1 cellular context compared by ENCODE assay signal in genomic region chr1:193059282-193060225, GRCh38.
TF ChIP-seq lines count a peak whose summit lies in the region.

Gene RO60, plus strand, starts transcription at chr1:193059612. Its CDS starts 9,443 bp downstream, at chr1:193069055.
A gene with protein sequence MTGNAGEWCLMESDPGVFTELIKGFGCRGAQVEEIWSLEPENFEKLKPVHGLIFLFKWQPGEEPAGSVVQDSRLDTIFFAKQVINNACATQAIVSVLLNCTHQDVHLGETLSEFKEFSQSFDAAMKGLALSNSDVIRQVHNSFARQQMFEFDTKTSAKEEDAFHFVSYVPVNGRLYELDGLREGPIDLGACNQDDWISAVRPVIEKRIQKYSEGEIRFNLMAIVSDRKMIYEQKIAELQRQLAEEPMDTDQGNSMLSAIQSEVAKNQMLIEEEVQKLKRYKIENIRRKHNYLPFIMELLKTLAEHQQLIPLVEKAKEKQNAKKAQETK (minus strand): TSS chr1:193059360. CDS start chr1:193059260, 100 bp downstream.

TF ChIP-seq in HepG2, 621 proteins besides CTCF, POLR2A, EP300 and RAD21 (continued from another document):
- TF ChIP-seq, protein P1, sequence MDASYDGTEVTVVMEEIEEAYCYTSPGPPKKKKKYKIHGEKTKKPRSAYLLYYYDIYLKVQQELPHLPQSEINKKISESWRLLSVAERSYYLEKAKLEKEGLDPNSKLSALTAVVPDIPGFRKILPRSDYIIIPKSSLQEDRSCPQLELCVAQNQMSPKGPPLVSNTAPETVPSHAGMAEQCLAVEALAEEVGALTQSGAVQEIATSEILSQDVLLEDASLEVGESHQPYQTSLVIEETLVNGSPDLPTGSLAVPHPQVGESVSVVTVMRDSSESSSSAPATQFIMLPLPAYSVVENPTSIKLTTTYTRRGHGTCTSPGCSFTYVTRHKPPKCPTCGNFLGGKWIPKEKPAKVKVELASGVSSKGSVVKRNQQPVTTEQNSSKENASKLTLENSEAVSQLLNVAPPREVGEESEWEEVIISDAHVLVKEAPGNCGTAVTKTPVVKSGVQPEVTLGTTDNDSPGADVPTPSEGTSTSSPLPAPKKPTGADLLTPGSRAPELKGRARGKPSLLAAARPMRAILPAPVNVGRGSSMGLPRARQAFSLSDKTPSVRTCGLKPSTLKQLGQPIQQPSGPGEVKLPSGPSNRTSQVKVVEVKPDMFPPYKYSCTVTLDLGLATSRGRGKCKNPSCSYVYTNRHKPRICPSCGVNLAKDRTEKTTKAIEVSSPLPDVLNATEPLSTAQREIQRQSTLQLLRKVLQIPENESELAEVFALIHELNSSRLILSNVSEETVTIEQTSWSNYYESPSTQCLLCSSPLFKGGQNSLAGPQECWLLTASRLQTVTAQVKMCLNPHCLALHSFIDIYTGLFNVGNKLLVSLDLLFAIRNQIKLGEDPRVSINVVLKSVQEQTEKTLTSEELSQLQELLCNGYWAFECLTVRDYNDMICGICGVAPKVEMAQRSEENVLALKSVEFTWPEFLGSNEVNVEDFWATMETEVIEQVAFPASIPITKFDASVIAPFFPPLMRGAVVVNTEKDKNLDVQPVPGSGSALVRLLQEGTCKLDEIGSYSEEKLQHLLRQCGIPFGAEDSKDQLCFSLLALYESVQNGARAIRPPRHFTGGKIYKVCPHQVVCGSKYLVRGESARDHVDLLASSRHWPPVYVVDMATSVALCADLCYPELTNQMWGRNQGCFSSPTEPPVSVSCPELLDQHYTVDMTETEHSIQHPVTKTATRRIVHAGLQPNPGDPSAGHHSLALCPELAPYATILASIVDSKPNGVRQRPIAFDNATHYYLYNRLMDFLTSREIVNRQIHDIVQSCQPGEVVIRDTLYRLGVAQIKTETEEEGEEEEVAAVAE (CRISPR knock-in tag; IDR thresholded peaks at IDR 0.05; ENCODE audit: borderline replicate concordance) = peak; percentile 89; the same call in 1 of the 2 replicates
- TF ChIP-seq ZNF768 (CRISPR knock-in tag; IDR thresholded peaks at IDR 0.05) (no peak; the same call in 1 of the 2 replicates), ZMYM2 (CRISPR knock-in tag; IDR thresholded peaks at IDR 0.05) (peak; percentile 67; the same call in 1 of the 2 replicates), ATRX (CRISPR knock-in tag; IDR thresholded peaks at IDR 0.05; ENCODE audit: borderline replicate concordance) (no peak), ZFAT (CRISPR knock-in tag; conservative IDR thresholded peaks at IDR 0.05) (no peak; the same call in 1 of the 2 replicates), PHF20 (CRISPR knock-in tag; IDR thresholded peaks at IDR 0.05) (peak; percentile 94), ZNF850 (CRISPR knock-in tag; conservative IDR thresholded peaks at IDR 0.05) (no peak), MED8 (CRISPR knock-in tag; IDR thresholded peaks at IDR 0.05; ENCODE audit: insufficient replicate concordance) (peak; percentile 28), HDAC1 (CRISPR knock-in tag; IDR thresholded peaks at IDR 0.05) (peak; percentile 95), NFKBIZ (CRISPR knock-in tag; IDR thresholded peaks at IDR 0.05) (peak; percentile 80), ZSCAN12 (CRISPR knock-in tag; IDR thresholded peaks at IDR 0.05) (0 out of 2 replicates have a peak, but pooled peaks have one; percentile 54), ZBTB20 (CRISPR knock-in tag; IDR thresholded peaks at IDR 0.05; ENCODE audit: borderline replicate concordance, low read depth) (peak; percentile 58), MYC (CRISPR knock-in tag; IDR thresholded peaks at IDR 0.05; ENCODE audit: borderline replicate concordance) (peak; percentile 90), ZNF124 (CRISPR knock-in tag; IDR thresholded peaks at IDR 0.05) (peak; percentile 79; the same call in 1 of the 2 replicates), MAZ (IDR thresholded peaks at IDR 0.05; ENCODE audit: borderline replicate concordance, low read depth, low read length) (peak; percentile 68; the same call in 1 of the 2 replicates), MAZ (CRISPR knock-in tag; IDR thresholded peaks at IDR 0.05; ENCODE audit: low read depth) (peak; percentile 76), ZBTB42 (CRISPR knock-in tag; IDR thresholded peaks at IDR 0.05) (peak; percentile 91), SP5 (CRISPR knock-in tag; IDR thresholded peaks at IDR 0.05; ENCODE audit: borderline replicate concordance, low read depth) (peak; percentile 80), ZNF749 (CRISPR knock-in tag; IDR thresholded peaks at IDR 0.05; ENCODE audit: borderline replicate concordance) (peak; percentile 78; the same call in 1 of the 2 replicates), SAP130 (CRISPR knock-in tag; IDR thresholded peaks at IDR 0.05; ENCODE audit: low read depth) (peak; percentile 97), KAT7 (CRISPR knock-in tag; IDR thresholded peaks at IDR 0.05; ENCODE audit: borderline replicate concordance) (peak; percentile 97), SMAD3 (CRISPR knock-in tag; IDR thresholded peaks at IDR 0.05) (peak; percentile 81; the same call in 1 of the 2 replicates), ZBTB37 (CRISPR knock-in tag; IDR thresholded peaks at IDR 0.05) (no peak), EZH2 (conservative IDR thresholded peaks at IDR 0.05; ENCODE audit: low read depth, low read length) (no peak)
- TF ChIP-seq, protein P2, sequence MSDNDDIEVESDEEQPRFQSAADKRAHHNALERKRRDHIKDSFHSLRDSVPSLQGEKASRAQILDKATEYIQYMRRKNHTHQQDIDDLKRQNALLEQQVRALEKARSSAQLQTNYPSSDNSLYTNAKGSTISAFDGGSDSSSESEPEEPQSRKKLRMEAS (IDR thresholded peaks at IDR 0.05) = peak; percentile 96
- TF ChIP-seq, protein P3, sequence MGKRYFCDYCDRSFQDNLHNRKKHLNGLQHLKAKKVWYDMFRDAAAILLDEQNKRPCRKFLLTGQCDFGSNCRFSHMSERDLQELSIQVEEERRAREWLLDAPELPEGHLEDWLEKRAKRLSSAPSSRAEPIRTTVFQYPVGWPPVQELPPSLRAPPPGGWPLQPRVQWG (CRISPR knock-in tag; IDR thresholded peaks at IDR 0.05; ENCODE audit: borderline replicate concordance, low read depth) = no peak
- TF ChIP-seq, protein P4, sequence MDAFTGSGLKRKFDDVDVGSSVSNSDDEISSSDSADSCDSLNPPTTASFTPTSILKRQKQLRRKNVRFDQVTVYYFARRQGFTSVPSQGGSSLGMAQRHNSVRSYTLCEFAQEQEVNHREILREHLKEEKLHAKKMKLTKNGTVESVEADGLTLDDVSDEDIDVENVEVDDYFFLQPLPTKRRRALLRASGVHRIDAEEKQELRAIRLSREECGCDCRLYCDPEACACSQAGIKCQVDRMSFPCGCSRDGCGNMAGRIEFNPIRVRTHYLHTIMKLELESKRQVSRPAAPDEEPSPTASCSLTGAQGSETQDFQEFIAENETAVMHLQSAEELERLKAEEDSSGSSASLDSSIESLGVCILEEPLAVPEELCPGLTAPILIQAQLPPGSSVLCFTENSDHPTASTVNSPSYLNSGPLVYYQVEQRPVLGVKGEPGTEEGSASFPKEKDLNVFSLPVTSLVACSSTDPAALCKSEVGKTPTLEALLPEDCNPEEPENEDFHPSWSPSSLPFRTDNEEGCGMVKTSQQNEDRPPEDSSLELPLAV (CRISPR knock-in tag; conservative IDR thresholded peaks at IDR 0.05; ENCODE audit: low read depth) = no peak
- TF ChIP-seq, protein P5, sequence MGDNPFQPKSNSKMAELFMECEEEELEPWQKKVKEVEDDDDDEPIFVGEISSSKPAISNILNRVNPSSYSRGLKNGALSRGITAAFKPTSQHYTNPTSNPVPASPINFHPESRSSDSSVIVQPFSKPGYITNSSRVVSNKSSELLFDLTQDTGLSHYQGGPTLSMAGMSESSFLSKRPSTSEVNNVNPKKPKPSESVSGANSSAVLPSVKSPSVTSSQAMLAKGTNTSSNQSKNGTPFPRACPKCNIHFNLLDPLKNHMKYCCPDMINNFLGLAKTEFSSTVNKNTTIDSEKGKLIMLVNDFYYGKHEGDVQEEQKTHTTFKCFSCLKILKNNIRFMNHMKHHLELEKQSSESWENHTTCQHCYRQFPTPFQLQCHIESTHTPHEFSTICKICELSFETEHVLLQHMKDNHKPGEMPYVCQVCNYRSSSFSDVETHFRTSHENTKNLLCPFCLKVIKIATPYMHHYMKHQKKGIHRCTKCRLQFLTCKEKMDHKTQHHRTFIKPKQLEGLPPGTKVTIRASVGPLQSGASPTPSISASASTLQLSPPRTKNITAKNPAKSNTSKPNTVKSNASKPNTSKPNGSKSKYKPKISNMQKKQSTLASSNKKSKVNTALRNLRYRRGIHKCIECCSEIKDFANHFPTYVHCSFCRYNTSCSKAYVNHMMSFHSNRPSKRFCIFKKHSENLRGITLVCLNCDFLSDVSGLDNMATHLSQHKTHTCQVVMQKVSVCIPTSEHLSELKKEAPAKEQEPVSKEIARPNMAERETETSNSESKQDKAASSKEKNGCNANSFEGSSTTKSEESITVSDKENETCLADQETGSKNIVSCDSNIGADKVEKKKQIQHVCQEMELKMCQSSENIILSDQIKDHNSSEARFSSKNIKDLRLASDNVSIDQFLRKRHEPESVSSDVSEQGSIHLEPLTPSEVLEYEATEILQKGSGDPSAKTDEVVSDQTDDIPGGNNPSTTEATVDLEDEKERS (CRISPR knock-in tag; IDR thresholded peaks at IDR 0.05) = no peak
